In genomic region chr1:68107771-68108170, GRCh38 we compare ENCODE assay signal across 1 cellular context.
TF ChIP-seq lines count a peak whose summit lies in the region.

No MANE protein-coding gene starts in this region.

TF ChIP-seq in IMR-90, 13 proteins besides CTCF, POLR2A, EP300 and RAD21:
- no peak for TF ChIP-seq SMC3 (IDR thresholded peaks at IDR 0.05; ENCODE audit: low read depth, low read length)
